1 cellular context compared by ENCODE assay signal in genomic region chr12:107133462-107133861, GRCh38.
TF ChIP-seq lines count a peak whose summit lies in the region.

No MANE protein-coding gene starts in this region.

TF ChIP-seq in HepG2, 621 proteins besides CTCF, POLR2A, EP300 and RAD21:
- TF ChIP-seq PRDM10 (CRISPR knock-in tag; IDR thresholded peaks at IDR 0.05; ENCODE audit: low read depth) (no peak), STAG1 (CRISPR knock-in tag; IDR thresholded peaks at IDR 0.05) (peak; percentile 40)
